Comparison of ENCODE assay signal across 8 cellular contexts in the genomic region with DNA sequence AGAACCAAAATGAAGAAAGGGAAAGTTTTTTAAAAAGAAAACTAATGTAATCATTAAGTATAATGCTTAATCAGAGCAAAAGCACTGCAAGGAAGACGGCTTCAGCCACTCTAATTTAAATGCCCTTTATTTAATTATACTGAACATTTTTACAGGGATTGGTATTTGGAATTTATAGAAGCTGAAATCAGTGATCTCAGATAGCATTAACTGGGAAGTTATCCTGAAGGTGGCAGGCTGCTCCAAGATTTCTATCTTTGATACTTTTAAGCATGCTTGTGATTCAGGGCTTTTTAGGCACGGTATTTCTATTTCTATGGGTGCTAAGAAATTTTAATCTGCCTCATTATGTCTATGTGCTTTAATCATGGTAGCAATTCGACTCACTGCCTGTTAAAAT. TPM values are rescaled to one million over a fixed set of nuclear protein-coding genes. Genes with fewer than 3 reads are reported as not detected.
DNase-seq lines count a peak whose midpoint lies in the region; ATAC-seq and TF ChIP-seq lines count a peak whose summit lies in the region.

No MANE protein-coding gene starts in this region.

- H3K9me3 ChIP-seq in Karpas-422 (ENCODE audit: low read length) (no peaks in the 10 kb centered on the region), SK-N-MC (ENCODE audit: low read depth, low read length) (no peaks in the 10 kb centered on the region)

- H3K9me3 Mint-ChIP-seq in osteocyte (ENCODE audit: unreplicated experiment) = no peaks in the 10 kb centered on the region

- H3K27ac ChIP-seq in Karpas-422 (ENCODE audit: low read length) (no peak overlapping the region), SK-N-MC (peak overlapping the region; percentile 97)

- DNase-seq in DMS153 treated with DMSO at 0.1 percent for 48 hours (lab: John Stamatoyannopoulos, UW; ENCODE audit: unreplicated experiment) = peak; percentile 20
- DNase-seq in Karpas-422 = no peak
- DNase-seq in SK-N-MC (ENCODE audit: low read depth, low spot score) = peak; percentile 61
- peak; percentile 76 for DNase-seq in fibroblast of the aortic adventitia (ENCODE audit: low read depth)
- no peak for DNase-seq in osteocyte (ENCODE audit: extremely low spot score, unreplicated experiment)
- no peak for DNase-seq in activated CD8-positive, alpha-beta memory T cell treated with anti-CD3 and anti-CD28 coated beads for 24 hours

- H3K27me3 Mint-ChIP-seq in osteocyte (ENCODE audit: unreplicated experiment) = peaks cover 35% of the 10 kb centered on the region

- H3K4me1 ChIP-seq in Karpas-422 (ENCODE audit: low read length) = peaks cover 26% of the 10 kb centered on the region

- no peak overlapping the region for H2AFZ ChIP-seq in Karpas-422 (ENCODE audit: low read length)

- H3K27ac Mint-ChIP-seq in osteocyte (ENCODE audit: unreplicated experiment) = peak overlapping the region; percentile 91

- TF ChIP-seq CTCF in fibroblast of the aortic adventitia (IDR thresholded peaks at IDR 0.05; ENCODE audit: insufficient read depth, low read length) (peak; percentile 55), osteocyte (IDR thresholded peaks at IDR 0.05) (peak; percentile 76)

- peaks cover 3% of the 10 kb centered on the region for H3K36me3 Mint-ChIP-seq in osteocyte (ENCODE audit: unreplicated experiment)

- ATAC-seq in HG03342 (IDR thresholded peaks at IDR 0.05; ENCODE audit: unreplicated experiment) (no peak), HG02610 (IDR thresholded peaks at IDR 0.05; ENCODE audit: unreplicated experiment) (no peak)

- H3K27me3 ChIP-seq in Karpas-422 (ENCODE audit: low read length) = no peaks in the 10 kb centered on the region

- H3K9ac ChIP-seq in Karpas-422 (ENCODE audit: low read length) (peak overlapping the region; percentile 98; the same call in 1 of the 2 replicates), SK-N-MC (ENCODE audit: insufficient read length) (peak overlapping the region; percentile 89)

- H3K9me2 ChIP-seq in Karpas-422 (replicated peaks; ENCODE audit: insufficient read depth, low read length) = no peaks in the 10 kb centered on the region

- H3K4me3 Mint-ChIP-seq in osteocyte (ENCODE audit: unreplicated experiment) = peak overlapping the region; percentile 77

- H3K4me1 Mint-ChIP-seq in osteocyte (ENCODE audit: unreplicated experiment) = peaks cover 21% of the 10 kb centered on the region

- H3K4me3 ChIP-seq in Karpas-422 (ENCODE audit: low read length) (peak overlapping the region; percentile 97; the same call in 1 of the 2 replicates), SK-N-MC (peak overlapping the region; percentile 97), fibroblast of the aortic adventitia (ENCODE audit: low read depth, low read length) (no peak overlapping the region)

- peaks cover 26% of the 10 kb centered on the region for H4K20me1 ChIP-seq in Karpas-422 (ENCODE audit: insufficient read depth, low read depth, low read length)

- H3K4me2 ChIP-seq in Karpas-422 (ENCODE audit: low read depth, low read length, poor library complexity, severe bottlenecking) = peak overlapping the region; percentile 87

- H3K36me3 ChIP-seq in Karpas-422 (ENCODE audit: insufficient read depth, low read length) (peaks cover 23% of the 10 kb centered on the region), SK-N-MC (ENCODE audit: insufficient read depth, low read length) (peaks cover 25% of the 10 kb centered on the region)

- peaks cover 33% of the 10 kb centered on the region for H3K79me2 ChIP-seq in Karpas-422 (ENCODE audit: low read length)

RNA-seq across cellular contexts. Expression of a gene that starts 1.3 kb away (rescaled TPM):
- total RNA-seq in Karpas-422 (2014; rRNA removed; shearing (Covaris generic); ENCODE audit: low replicate concordance) = 45.5 and 50.8 TPM in 2 replicates
- total RNA-seq in fibroblast of the aortic adventitia (ENCODE audit: low replicate concordance) (19.3 and 22.2 TPM in 2 replicates), osteocyte (20.5 and 21.6 TPM in 2 replicates)

RNA-seq across cellular contexts. Expression of a gene that starts 25.5 kb away (rescaled TPM):
- 0.04 and 0.07 TPM in 2 replicates for total RNA-seq in Karpas-422 (2014; rRNA removed; shearing (Covaris generic); ENCODE audit: low replicate concordance)
- total RNA-seq in fibroblast of the aortic adventitia (ENCODE audit: low replicate concordance) = 0.18 TPM in 1 of 2 replicates, not detected in the other
- not detected in 2 replicates for total RNA-seq in osteocyte

Comparison
In these comparisons a context has a peak if more than half of its experiments do, and no peak if none do; other contexts are left out.
1. DNase-seq: peak in DMS153 treated with DMSO at 0.1 percent for 48 hours (single experiment), SK-N-MC (single experiment) and fibroblast of the aortic adventitia (single experiment); none in Karpas-422 (single experiment), osteocyte (single experiment) and activated CD8-positive, alpha-beta memory T cell treated with anti-CD3 and anti-CD28 coated beads for 24 hours (single experiment).